ENCODE assay signal across 9 cellular contexts in the genomic region with DNA sequence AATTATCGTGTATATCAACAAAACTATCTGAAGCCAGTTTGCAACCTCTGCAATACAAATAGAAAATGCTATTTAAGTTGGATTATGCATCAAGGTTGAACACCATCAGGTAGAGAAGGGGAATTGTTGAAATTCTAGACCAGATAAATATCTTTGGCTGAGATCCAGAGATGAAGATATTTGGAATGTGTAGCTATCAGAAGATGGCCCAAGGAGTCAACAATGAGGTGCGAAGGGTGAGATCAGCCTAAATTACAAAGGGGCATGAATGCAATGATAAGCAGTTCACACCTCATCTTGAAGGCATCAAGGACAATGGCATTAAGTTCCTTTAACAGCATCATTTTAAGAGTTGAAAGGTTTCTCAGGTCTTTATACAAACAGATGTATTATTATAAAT.
"Had no signal": no experiment of that assay in that cellular context is flagged by ENCODE, and none has a peak within 500 bp of the region (broad histone marks: within the 10 kb centered on the region; RNA-seq: fewer than 3 reads in every experiment).

No MANE protein-coding gene starts in this region.

- H3K4me1 Mint-ChIP-seq: IgD-negative memory B cell had no signal

- H3K9me3 ChIP-seq: HAP-1 had no signal

- H3K27ac Mint-ChIP-seq: HFFc6, IgD-negative memory B cell had no signal

- H3K36me3 ChIP-seq: HAP-1 had no signal

- H3K4me3 ChIP-seq: GM23248, HAP-1 had no signal

- H3K9me3 Mint-ChIP-seq: IgD-negative memory B cell had no signal

- H3K27ac ChIP-seq: GM23248, HL-60 had no signal

- H3K4me3 Mint-ChIP-seq: HFFc6, IgD-negative memory B cell had no signal

- ATAC-seq: HCT116, HepG2 had no signal

- DNase-seq: GM23248, GOT3, H7, HFFc6 had no signal
